Comparison of ENCODE assay signal across 21 cellular contexts in the genomic region with DNA sequence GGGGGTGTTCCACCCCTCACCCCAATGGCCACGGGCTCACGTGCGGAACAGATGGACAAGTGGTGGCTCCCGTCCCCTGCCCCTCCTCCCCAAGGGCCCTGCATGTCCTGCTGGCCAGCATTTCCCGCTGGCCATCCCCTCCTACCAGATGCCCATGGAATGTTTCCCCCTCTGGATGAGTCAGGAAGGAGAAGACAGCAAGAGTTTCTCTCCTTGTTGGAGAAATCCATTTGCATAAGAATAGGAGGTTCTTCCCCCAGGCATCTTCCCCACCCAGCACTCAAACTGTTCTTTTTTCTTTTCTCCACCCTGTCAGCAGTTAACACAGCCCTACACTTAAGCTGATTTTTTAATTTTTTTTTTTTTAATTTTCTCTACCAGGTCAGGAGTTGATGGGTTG.
DNase-seq lines count a peak whose midpoint lies in the region; ATAC-seq, FAIRE-seq and TF ChIP-seq lines count a peak whose summit lies in the region.
"Had no signal": no experiment of that assay in that cellular context is flagged by ENCODE, and none has a peak within 500 bp of the region (broad histone marks: within the 10 kb centered on the region; RNA-seq: fewer than 3 reads in every experiment).

No MANE protein-coding gene starts in this region.

- H2BK5ac ChIP-seq in H1 (ENCODE audit: low read depth, low read length): no peak overlapping the region

- H4K20me1 ChIP-seq in H1 (replicated peaks in 1 of 2; ENCODE audit: control insufficient read depth in 1 of 2, insufficient read depth in 2 of 2, low read length in 2 of 2): no peaks in the 10 kb centered on the region

- H3K23ac ChIP-seq in H1 (ENCODE audit: insufficient read length): no peak overlapping the region

- no peaks in the 10 kb centered on the region for H3K4me1 ChIP-seq in HUES48 (ENCODE audit: control insufficient read depth, insufficient read depth, low read length)
- H3K4me1 ChIP-seq in H1 (replicated peaks in 1 of 4; ENCODE audit: control insufficient read depth in 3 of 4, insufficient read depth in 4 of 4, low read length in 3 of 4): peaks cover 0 to 3% (median 0%) of the 10 kb centered on the region in 4 experiments; a peak in 1 of 7 replicates
- H3K4me1 ChIP-seq in ascending aorta: no peaks in the 10 kb centered on the region

- H3K36me3 ChIP-seq in HUES48 (ENCODE audit: control insufficient read depth, insufficient read depth, low read length) (no peaks in the 10 kb centered on the region), H1 (ENCODE audit: control insufficient read depth in 2 of 4, insufficient read depth in 4 of 4, low read length in 3 of 4) (no peaks in the 10 kb centered on the region; a peak in 2 of 8 replicates), ascending aorta (no peaks in the 10 kb centered on the region)

- TF ChIP-seq CTCF in H1 (IDR thresholded peaks at IDR 0.05; ENCODE audit: control extremely low read depth in 1 of 3, insufficient read depth in 1 of 3, low read depth in 1 of 3, low read length in 3 of 3) (no peak), ascending aorta (IDR thresholded peaks at IDR 0.05) (no peak)

- no peak overlapping the region for H4K8ac ChIP-seq in H1 (ENCODE audit: extremely low read depth, insufficient read depth, low read length)

- CTCF ChIA-PET in H1 (lab: Charles Lee; ENCODE audit: partially characterized antibody): no interaction called here

- ATAC-seq in HG03457 (IDR thresholded peaks at IDR 0.05; ENCODE audit: unreplicated experiment): no peak
- ATAC-seq: CD8-positive, alpha-beta T cell; K562 had no signal

- no peaks in the 10 kb centered on the region for H3K79me1 ChIP-seq in H1 (ENCODE audit: low read depth, low read length)

- H2BK120ac ChIP-seq in H1 (replicated peaks; ENCODE audit: low read depth, low read length): no peak overlapping the region

- H3K4me3 ChIP-seq in HUES48 (ENCODE audit: low read depth, low read length) (no peak overlapping the region), H1 (ENCODE audit: extremely low read depth in 1 of 4, insufficient read depth in 2 of 4, low read depth in 3 of 4, low read length in 4 of 4) (no peak overlapping the region), ascending aorta (no peak overlapping the region)
- H3K4me3 ChIP-seq: K562 had no signal

- H3K27me3 ChIP-seq in HUES48 (ENCODE audit: control insufficient read depth, insufficient read depth, low read length): no peaks in the 10 kb centered on the region
- H3K27me3 ChIP-seq in H1 (replicated peaks in 1 of 4; ENCODE audit: control insufficient read depth in 3 of 4, extremely low read depth in 1 of 4, insufficient read depth in 3 of 4, low read length in 3 of 4): no peaks in the 10 kb centered on the region
- no peaks in the 10 kb centered on the region for H3K27me3 ChIP-seq in ascending aorta

- POLR2A ChIA-PET in H1 (lab: Charles Lee; ENCODE audit: partially characterized antibody): no interaction called here

- H3K4ac ChIP-seq in H1 (replicated peaks; ENCODE audit: insufficient read length, low read depth, low read length): no peak overlapping the region

- DNase-seq in AG08395 (ENCODE audit: low spot score) (peak; percentile 1), H1 (ENCODE audit: low read depth in 1 of 2, low spot score in 2 of 2) (peak in 1 of 2 experiments; percentile 15), iPS DF 4.7 (ENCODE audit: extremely low read depth, low spot score) (peak; percentile 9), ascending aorta (ENCODE audit: low spot score in 2 of 2) (no peak), NCI-H2196 treated with DMSO at 0.1 percent for 48 hours (lab: John Stamatoyannopoulos, UW; ENCODE audit: unreplicated experiment) (no peak)
- DNase-seq in activated effector memory CD4-positive, alpha-beta T cell treated with Interleukin-2 at 50 U/mL for 16 hours: no peak
- DNase-seq: 8988T; ACHN; CD8-positive, alpha-beta T cell; COR-L47; DMS153; DMS79 treated with DMSO at 0.1 percent for 48 hours; EL; GDM1 had no signal

- no peak overlapping the region for H4K91ac ChIP-seq in H1 (replicated peaks; ENCODE audit: insufficient read length, low read length)

- H3K9ac ChIP-seq in HUES48 (ENCODE audit: low read depth, low read length): no peak overlapping the region
- H3K9ac ChIP-seq in H1 (replicated peaks in 1 of 4; ENCODE audit: extremely low read depth in 1 of 4, low read depth in 3 of 4, low read length in 3 of 4): no peak overlapping the region

- H2BK12ac ChIP-seq in H1 (ENCODE audit: low read depth, low read length): no peak overlapping the region

- FAIRE-seq in H1 (lab: Jason Lieb, UNC): no peak
- FAIRE-seq: D721Med, GM12892, GM19239, HTR-8/SVneo, K562 had no signal

- no peak overlapping the region for H4K5ac ChIP-seq in H1 (ENCODE audit: insufficient read length, low read depth, low read length)

- no peak overlapping the region for H2BK20ac ChIP-seq in H1 (ENCODE audit: low read length)

- TF ChIP-seq POLR2A in H1 (IDR thresholded peaks at IDR 0.05; ENCODE audit: control extremely low read depth in 1 of 2, low read depth in 2 of 2, low read length in 2 of 2): no peak

- intact Hi-C loops in ascending aorta (cut with DNase I): no loop called here

- no peak overlapping the region for H3K14ac ChIP-seq in H1 (ENCODE audit: insufficient read length)

- no peaks in the 10 kb centered on the region for H3K23me2 ChIP-seq in H1 (ENCODE audit: low read depth, low read length)

- no peak for TF ChIP-seq EP300 in H1 (IDR thresholded peaks at IDR 0.05; ENCODE audit: borderline replicate concordance in 1 of 2, low read depth in 2 of 2, low read length in 2 of 2)

- H3K4me2 ChIP-seq in H1 (ENCODE audit: insufficient read depth in 1 of 2, low read depth in 2 of 2, low read length in 2 of 2): no peak overlapping the region

- H3K18ac ChIP-seq in H1 (ENCODE audit: extremely low read depth, low read length): no peak overlapping the region

- peaks cover 39% of the 10 kb centered on the region for H3K9me3 ChIP-seq in HUES48 (ENCODE audit: control insufficient read depth, insufficient read depth, low read length)
- H3K9me3 ChIP-seq in H1 (ENCODE audit: insufficient read depth in 2 of 2, low read depth in 1 of 2, low read length in 1 of 2): peaks cover 11 to 21% of the 10 kb centered on the region in 2 experiments
- H3K9me3 ChIP-seq in ascending aorta: peaks cover 0 to 5% of the 10 kb centered on the region in 2 donors

- no peak overlapping the region for H2AFZ ChIP-seq in H1 (ENCODE audit: low read length)

- TF ChIP-seq RAD21 in H1 (IDR thresholded peaks at IDR 0.05 in 1 of 2, conservative IDR thresholded peaks at IDR 0.05 in 1 of 2; ENCODE audit: low read depth in 2 of 2, low read length in 2 of 2): no peak

- no peak overlapping the region for H3K56ac ChIP-seq in H1 (replicated peaks; ENCODE audit: insufficient read length, low read depth, low read length)

- H3K79me2 ChIP-seq in H1 (ENCODE audit: control insufficient read depth in 1 of 2, insufficient read depth in 2 of 2, low read length in 2 of 2): no peaks in the 10 kb centered on the region

- H2BK15ac ChIP-seq in H1 (ENCODE audit: low read length): no peak overlapping the region

- peak overlapping the region; percentile 46 for H3K27ac ChIP-seq in HUES48 (ENCODE audit: low read depth, low read length)
- H3K27ac ChIP-seq in H1 (ENCODE audit: low read depth, low read length): no peak overlapping the region
- H3K27ac ChIP-seq in ascending aorta: no peak overlapping the region

- H2AK5ac ChIP-seq in H1 (ENCODE audit: low read depth, low read length): no peak overlapping the region

- WGBS in H1 (ENCODE audit: extremely low coverage in 1 of 2, insufficient coverage in 1 of 2, insufficient read length in 1 of 2, insufficient replicate concordance in 2 of 2, low coverage in 1 of 2, low lambda C conversion rate in 2 of 2, missing lambda C conversion rate in 1 of 2), 2 experiments: 68% methylated on average over 5 of the region's 5 CpGs; no CpG with 5 or more reads in 1 of the 2 experiments

TF ChIP-seq in H1, 55 proteins besides CTCF, POLR2A, EP300 and RAD21:
- 0 out of 2 replicates have a peak, but pooled peaks have one; percentile 41 for TF ChIP-seq TEAD4 (IDR thresholded peaks at IDR 0.05; ENCODE audit: low read depth, low read length)
- no peak for TF ChIP-seq NRF1 (IDR thresholded peaks at IDR 0.05; ENCODE audit: low read depth, low read length)
- TF ChIP-seq BACH1 (IDR thresholded peaks at IDR 0.05; ENCODE audit: low read length): no peak

Comparison
In these comparisons a context has a peak if more than half of its experiments do, and no peak if none do; other contexts are left out.
1. DNase-seq: peak in AG08395 (single experiment) and iPS DF 4.7 (single experiment); none in activated effector memory CD4-positive, alpha-beta T cell treated with Interleukin-2 at 50 U/mL for 16 hours (single experiment), ascending aorta (0 of 2) and NCI-H2196 treated with DMSO at 0.1 percent for 48 hours (single experiment).